23 cellular contexts compared by ENCODE assay signal in genomic region chr6:166434336-166434735, GRCh38.
"Had no signal": no experiment of that assay in that cellular context is flagged by ENCODE, and none has a peak within 500 bp of the region (broad histone marks: within the 10 kb centered on the region; RNA-seq: fewer than 3 reads in every experiment).

No MANE protein-coding gene starts in this region.

- H3K27me3 ChIP-seq: esophagus squamous epithelium, neural progenitor cell, right lobe of liver, thyroid gland had no signal

- H3K36me3 ChIP-seq: neural progenitor cell, right lobe of liver had no signal

- ATAC-seq: effector memory CD8-positive, alpha-beta T cell; left ventricle myocardium superior; lower lobe of right lung; natural killer cell treated with Interleukin-12 subunit alpha and Interleukin-12 subunit beta and Interleukin-15 and Interleukin-18, amount 100 ng/mL, for 72 hours; right lobe of liver; stimulated activated naive CD8-positive, alpha-beta T cell treated with anti-CD3 and anti-CD28 coated beads, Interleukin-15, amount 100 ng/mL, for 72 hours had no signal

- H3K9me3 ChIP-seq: esophagus squamous epithelium, lower lobe of right lung, right lobe of liver, thyroid gland had no signal

- DNase-seq: cortex of kidney; effector memory CD8-positive, alpha-beta T cell; erythroblast; esophagus squamous epithelium; foreskin melanocyte; glutamatergic neuron; hypothalamus; immature natural killer cell; islet precursor cell; left ventricle myocardium superior; lower lobe of right lung; right lobe of liver; small intestine; stimulated activated CD4-positive, alpha-beta T cell treated with anti-CD3 and anti-CD28 coated beads, Interleukin-15, amount 100 ng/mL, for 24 hours; stimulated activated CD4-positive, alpha-beta T cell treated with anti-CD3 and anti-CD28 coated beads, Interleukin-4, amount 100 ng/mL, for 1 hour; stimulated activated CD8-positive, alpha-beta memory T cell treated with anti-CD3 and anti-CD28 coated beads, Interleukin-4, amount 100 ng/mL, for 48 hours; stimulated activated naive CD4-positive, alpha-beta T cell; stimulated activated naive CD8-positive, alpha-beta T cell treated with anti-CD3 and anti-CD28 coated beads, Interleukin-15, amount 100 ng/mL, for 72 hours; thyroid gland; trophoblast cell had no signal

- H3K4me1 ChIP-seq: neural progenitor cell, right lobe of liver, thyroid gland had no signal

- H3K4me3 ChIP-seq: esophagus squamous epithelium, lower lobe of right lung, neural progenitor cell, right lobe of liver, thyroid gland had no signal

- H3K27ac ChIP-seq: esophagus squamous epithelium, lower lobe of right lung, neural progenitor cell, parathyroid adenoma, right lobe of liver, thyroid gland had no signal
